18 cellular contexts compared by ENCODE assay signal in the genomic region with DNA sequence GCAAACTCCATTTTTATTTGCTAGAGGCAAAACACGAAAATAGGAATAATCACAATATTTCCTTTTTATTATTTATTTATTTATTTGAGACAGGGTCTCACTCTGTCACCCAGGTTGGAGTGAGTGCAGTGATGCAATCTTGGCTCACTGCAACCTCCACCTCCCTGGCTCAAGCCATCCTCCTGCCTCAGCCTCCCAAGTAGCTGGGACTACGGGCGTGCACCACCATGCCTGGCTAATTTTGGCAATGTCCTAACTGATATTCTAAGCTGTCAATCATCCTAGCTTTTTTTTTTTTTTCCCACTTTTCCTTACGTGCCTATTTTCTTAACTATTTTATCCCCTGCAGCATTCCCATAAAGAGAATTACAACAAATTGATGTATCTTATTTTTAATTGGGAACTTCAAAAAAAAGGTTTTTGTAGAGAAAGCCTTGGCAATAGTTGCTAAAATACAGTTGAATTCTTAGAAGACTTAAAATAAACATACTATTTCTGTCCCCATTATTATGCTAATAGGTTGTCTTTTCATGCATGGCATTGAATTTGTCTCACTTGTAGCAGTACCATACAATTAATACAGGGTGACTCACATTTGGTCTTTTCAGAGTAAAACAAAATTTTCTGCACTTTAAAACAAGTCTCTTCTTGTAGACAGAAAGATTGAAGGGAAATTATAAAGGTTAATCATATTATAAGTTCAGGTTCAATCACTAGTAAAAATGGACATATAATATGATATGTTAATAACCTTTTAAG.
"Had no signal": no experiment of that assay in that cellular context is flagged by ENCODE, and none has a peak within 500 bp of the region (broad histone marks: within the 10 kb centered on the region; RNA-seq: fewer than 3 reads in every experiment).

No MANE protein-coding gene starts in this region.

- DNase-seq: activated CD4-positive, alpha-beta T cell treated with anti-CD3 and anti-CD28 coated beads for 4 hours; activated CD8-positive, alpha-beta memory T cell treated with anti-CD3 and anti-CD28 coated beads, Interleukin-2, amount 50 U/mL, for 4 hours; activated CD8-positive, alpha-beta T cell treated with anti-CD3 and anti-CD28 coated beads for 36 hours; activated gamma-delta T cell treated with Interleukin-2 at 50 U/mL for 16 hours; activated naive CD4-positive, alpha-beta T cell treated with anti-CD3 and anti-CD28 coated beads, Interleukin-2, amount 10 ng/mL, durations not matched to agents 7 days and 5 days; activated naive CD8-positive, alpha-beta T cell treated with anti-CD3 and anti-CD28 coated beads for 36 hours; activated T-cell treated with anti-CD3 and anti-CD28 coated beads, Interleukin-2, amount 50 U/mL, for 72 hours; Kasumi-1; NCI-H1048; NCI-H1930; NCI-H2171 treated with DMSO at 0.1 percent for 48 hours; NCI-H226; NCI-H526; NCI-H82; OCI-M1; SHP77 treated with DMSO at 0.1 percent for 48 hours had no signal

- ATAC-seq: activated CD4-positive, CD25-positive, alpha-beta regulatory T cell treated with anti-CD3 and anti-CD28 coated beads, Interleukin-2, amount 50 U/mL, for 24 hours; activated CD8-positive, alpha-beta T cell treated with anti-CD3 and anti-CD28 coated beads for 36 hours; activated T-cell treated with anti-CD3 and anti-CD28 coated beads, Interleukin-2, amount 50 U/mL, for 72 hours; Panc1 had no signal
